ENCODE assay signal across 15 cellular contexts in the genomic region with DNA sequence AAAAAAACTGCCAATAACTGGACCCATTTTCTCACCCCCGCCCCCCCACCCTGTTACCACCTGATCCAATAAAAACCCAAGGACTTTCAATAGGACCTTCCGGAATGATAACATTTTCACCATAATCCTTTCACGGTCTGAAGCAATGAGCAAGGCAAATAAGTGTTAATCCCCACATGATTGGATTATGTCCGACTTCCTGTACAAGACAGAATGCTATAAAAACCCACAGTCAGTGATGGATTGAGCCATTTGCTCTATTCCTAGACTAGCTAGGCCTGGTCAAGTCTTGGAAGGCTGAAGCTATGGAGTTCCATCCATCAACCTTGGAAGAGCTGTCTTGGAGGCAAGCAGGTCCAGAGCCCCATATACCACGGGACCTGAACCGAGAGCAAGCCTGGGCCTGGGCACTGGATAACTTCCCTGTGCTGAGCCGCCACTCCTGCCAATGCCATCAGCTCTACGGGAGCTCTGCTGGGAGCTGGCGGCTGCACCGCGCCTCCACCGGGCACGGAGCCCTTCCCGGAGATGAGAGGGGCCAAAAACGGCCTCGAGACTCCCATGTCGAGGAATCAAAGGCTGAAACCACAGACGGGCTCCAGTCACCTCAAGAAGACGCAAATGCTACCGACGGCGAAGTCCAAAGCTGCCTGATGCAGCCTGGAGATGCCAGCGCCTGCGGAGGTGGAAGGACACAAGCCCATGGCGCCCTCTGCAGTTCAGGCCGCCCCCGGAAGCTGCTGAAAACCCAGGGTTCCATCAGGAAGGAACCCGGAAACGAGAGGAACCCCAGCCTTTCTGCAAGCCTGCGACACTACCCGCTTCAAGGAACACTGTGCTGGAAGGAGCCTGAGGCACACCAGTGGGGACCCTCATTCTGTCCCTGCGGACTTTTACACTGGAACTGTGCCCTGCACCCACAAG.
A peak's percentile ranks its signal among the peaks of the same experiment; 100 is the strongest.
DNase-seq lines count a peak whose midpoint lies in the region; ATAC-seq, FAIRE-seq and TF ChIP-seq lines count a peak whose summit lies in the region.
"Had no signal": no experiment of that assay in that cellular context is flagged by ENCODE, and none has a peak within 500 bp of the region (broad histone marks: within the 10 kb centered on the region; RNA-seq: fewer than 3 reads in every experiment).

No MANE protein-coding gene starts in this region.

- no peak overlapping the region for H3K23ac ChIP-seq in IMR-90 (ENCODE audit: low read depth, low read length)

- no peak overlapping the region for H2BK15ac ChIP-seq in IMR-90 (ENCODE audit: low read depth, low read length)

- no peak overlapping the region for H2BK5ac ChIP-seq in IMR-90 (ENCODE audit: low read depth, low read length, poor library complexity, severe bottlenecking)

- no peak overlapping the region for H2BK20ac ChIP-seq in IMR-90 (ENCODE audit: low read depth, low read length)

- H3K4me1 ChIP-seq in IMR-90 (ENCODE audit: control insufficient read depth, insufficient read depth, low read length) (no peaks in the 10 kb centered on the region), lower lobe of right lung (no peaks in the 10 kb centered on the region)
- H3K4me1 ChIP-seq: parathyroid adenoma had no signal

- TF ChIP-seq RAD21 in IMR-90 (IDR thresholded peaks at IDR 0.05; ENCODE audit: low read length) = peak; percentile 14; the same call in 1 of the 2 replicates

- H3K27ac Mint-ChIP-seq in activated naive CD4-positive, alpha-beta T cell treated with anti-CD3 and anti-CD28 coated beads for 36 hours = no peak overlapping the region
- H3K27ac Mint-ChIP-seq in type B pancreatic cell = no peak overlapping the region
- H3K27ac Mint-ChIP-seq: activated naive CD8-positive, alpha-beta T cell treated with anti-CD3 and anti-CD28 coated beads, Interleukin-2, amount 10 ng/mL, durations not matched to agents 7 days and 5 days had no signal

- no peak overlapping the region for H2BK120ac ChIP-seq in IMR-90 (ENCODE audit: low read depth, low read length)

- peak; percentile 23 for DNase-seq in activated naive CD4-positive, alpha-beta T cell treated with anti-CD3 and anti-CD28 coated beads for 36 hours
- no peak for DNase-seq in activated naive CD4-positive, alpha-beta T cell (lab: John Stamatoyannopoulos, UW)
- DNase-seq in IMR-90 (no peak), bronchial epithelial cell (ENCODE audit: low read depth) (no peak), lower lobe of right lung (no peak), type B pancreatic cell (ENCODE audit: extremely low spot score, unreplicated experiment) (no peak), frontal cortex (ENCODE audit: low spot score in 2 of 2) (no peak)
- DNase-seq in central memory CD4-positive, alpha-beta T cell = no peak
- DNase-seq: activated naive CD8-positive, alpha-beta T cell treated with anti-CD3 and anti-CD28 coated beads, Interleukin-2, amount 10 ng/mL, durations not matched to agents 7 days and 5 days; effector CD8-positive, alpha-beta T cell; midbrain; NCI-H2081; OCI-M1; T-helper 2 cell had no signal

- FAIRE-seq in bronchial epithelial cell (lab: Jason Lieb, UNC) (no peak), frontal cortex (lab: Jason Lieb, UNC) (no peak)

- CTCF ChIA-PET in activated naive CD4-positive, alpha-beta T cell treated with anti-CD3 and anti-CD28 coated beads for 36 hours (lab: Charles Lee) = interaction anchor here (0.7 to 2.1 kb wide), 5 partner anchors 12 to 62 kb away, joined by 3 to 9 read pairs (median 3); no protein-coding TSS in a partner anchor
- CTCF ChIA-PET in IMR-90 (lab: Yijun Ruan, JAX) = interaction anchor here (0.6 kb wide), 1 partner anchor 20 kb away, joined by 3 read pairs; no protein-coding TSS in a partner anchor

- WGBS in IMR-90 (ENCODE audit: extremely low coverage in 2 of 2, insufficient read length in 1 of 2), 2 experiments = 66% methylated on average over 27 of the region's 32 CpGs; no CpG with 5 or more reads in 1 of the 2 experiments

- no peak overlapping the region for H3K4ac ChIP-seq in IMR-90 (ENCODE audit: low read depth, low read length)

- H3K27me3 ChIP-seq in IMR-90 (ENCODE audit: control insufficient read depth, insufficient read depth, low read length) (no peaks in the 10 kb centered on the region), bronchial epithelial cell (ENCODE audit: control insufficient read depth, insufficient read depth, low read length) (no peaks in the 10 kb centered on the region), lower lobe of right lung (ENCODE audit: low read depth) (no peaks in the 10 kb centered on the region)

- no peak overlapping the region for H2AFZ ChIP-seq in IMR-90 (replicated peaks; ENCODE audit: low read length, poor library complexity)
- H2AFZ ChIP-seq: parathyroid adenoma had no signal

- no peak overlapping the region for H3K18ac ChIP-seq in IMR-90 (ENCODE audit: low read depth, low read length)

- no peak overlapping the region for H3K56ac ChIP-seq in IMR-90 (ENCODE audit: extremely low read depth, insufficient read depth, low read length)

- POLR2A ChIA-PET in IMR-90 (lab: Charles Lee; ENCODE audit: unreplicated experiment) = no interaction called here

- H3K36me3 Mint-ChIP-seq in activated naive CD4-positive, alpha-beta T cell treated with anti-CD3 and anti-CD28 coated beads for 36 hours (ENCODE audit: low read depth) = peaks cover 3% of the 10 kb centered on the region
- H3K36me3 Mint-ChIP-seq in type B pancreatic cell = no peaks in the 10 kb centered on the region

- H3K79me1 ChIP-seq in IMR-90 (ENCODE audit: low read depth in 1 of 2, low read length in 2 of 2) = no peaks in the 10 kb centered on the region

- in situ Hi-C loops in IMR-90 (cut with MboI; ENCODE audit: low sequenced_read_pairs) = no loop called here

- H3K9me1 ChIP-seq in IMR-90 (ENCODE audit: insufficient read depth, low read length) = no peaks in the 10 kb centered on the region

- no peak for TF ChIP-seq POLR2A in IMR-90 (IDR thresholded peaks at IDR 0.05; ENCODE audit: low read depth, low read length)

- no peak overlapping the region for H2AK9ac ChIP-seq in IMR-90 (replicated peaks; ENCODE audit: low read depth, low read length, poor library complexity)

- no peak overlapping the region for H3K9ac ChIP-seq in IMR-90 (ENCODE audit: low read depth, low read length)
- H3K9ac ChIP-seq: parathyroid adenoma had no signal

- H3K4me1 Mint-ChIP-seq in activated naive CD4-positive, alpha-beta T cell treated with anti-CD3 and anti-CD28 coated beads for 36 hours (ENCODE audit: low read depth) = peaks cover 5% of the 10 kb centered on the region
- no peaks in the 10 kb centered on the region for H3K4me1 Mint-ChIP-seq in type B pancreatic cell (ENCODE audit: unreplicated experiment)

- no peaks in the 10 kb centered on the region for H3K27me3 Mint-ChIP-seq in activated naive CD4-positive, alpha-beta T cell treated with anti-CD3 and anti-CD28 coated beads for 36 hours (ENCODE audit: low read depth)
- no peaks in the 10 kb centered on the region for H3K27me3 Mint-ChIP-seq in type B pancreatic cell
- H3K27me3 Mint-ChIP-seq: activated naive CD8-positive, alpha-beta T cell treated with anti-CD3 and anti-CD28 coated beads, Interleukin-2, amount 10 ng/mL, durations not matched to agents 7 days and 5 days had no signal

- TF ChIP-seq CTCF in IMR-90 (conservative IDR thresholded peaks at IDR 0.05; ENCODE audit: low read depth, low read length) = peak; percentile 11; the same call in 1 of the 2 replicates
- TF ChIP-seq CTCF in bronchial epithelial cell (IDR thresholded peaks at IDR 0.05; ENCODE audit: insufficient read depth, low read length, severe bottlenecking) = peak; percentile 13
- peak; percentile 15 for TF ChIP-seq CTCF in lower lobe of right lung (IDR thresholded peaks at IDR 0.05)
- no peak for TF ChIP-seq CTCF in type B pancreatic cell (conservative IDR thresholded peaks at IDR 0.05)

- ATAC-seq in IMR-90 (ENCODE audit: low read depth) = no peak
- no peak for ATAC-seq in lower lobe of right lung

- BruUV-seq in IMR-90 (replicated peaks; lab: Mats Ljungman, UMichigan) = no TSS peak

- no peak overlapping the region for H3K4me2 ChIP-seq in IMR-90 (ENCODE audit: low read depth, low read length)

- no peak overlapping the region for H4K91ac ChIP-seq in IMR-90 (ENCODE audit: insufficient read depth, low read depth, low read length)

- H3K36me3 ChIP-seq in IMR-90 (ENCODE audit: control insufficient read depth, insufficient read depth, low read length) (peaks cover 3% of the 10 kb centered on the region; the same call in 1 of the 2 replicates), bronchial epithelial cell (ENCODE audit: control insufficient read depth, insufficient read depth, low read length) (no peaks in the 10 kb centered on the region), lower lobe of right lung (no peaks in the 10 kb centered on the region)

- no peak overlapping the region for H3K14ac ChIP-seq in IMR-90 (replicated peaks; ENCODE audit: low read depth, low read length)

- dilution Hi-C loops in IMR-90 (cut with HindIII; ENCODE audit: low sequenced_read_pairs, unreplicated experiment) = no loop called here

- no peak overlapping the region for H4K8ac ChIP-seq in IMR-90 (ENCODE audit: low read depth in 2 of 2, low read length in 2 of 2)

- H3K4me3 ChIP-seq in IMR-90 (ENCODE audit: insufficient read depth, low read depth, low read length) (no peak overlapping the region), bronchial epithelial cell (ENCODE audit: low read depth, low read length) (no peak overlapping the region), lower lobe of right lung (no peak overlapping the region)

- H3K9me3 ChIP-seq in IMR-90 (ENCODE audit: control insufficient read depth, insufficient read depth, low read length) (no peaks in the 10 kb centered on the region), lower lobe of right lung (no peaks in the 10 kb centered on the region)

- H3K4me3 Mint-ChIP-seq in activated naive CD4-positive, alpha-beta T cell treated with anti-CD3 and anti-CD28 coated beads for 36 hours = no peak overlapping the region
- H3K4me3 Mint-ChIP-seq in type B pancreatic cell = no peak overlapping the region
- H3K4me3 Mint-ChIP-seq: activated naive CD8-positive, alpha-beta T cell treated with anti-CD3 and anti-CD28 coated beads, Interleukin-2, amount 10 ng/mL, durations not matched to agents 7 days and 5 days had no signal

- H4K5ac ChIP-seq in IMR-90 (ENCODE audit: low read depth, low read length) = no peak overlapping the region

- no peak overlapping the region for H2AK5ac ChIP-seq in IMR-90 (ENCODE audit: low read depth, low read length)

- no peaks in the 10 kb centered on the region for H3K9me3 Mint-ChIP-seq in activated naive CD4-positive, alpha-beta T cell treated with anti-CD3 and anti-CD28 coated beads for 36 hours
- no peaks in the 10 kb centered on the region for H3K9me3 Mint-ChIP-seq in type B pancreatic cell
- H3K9me3 Mint-ChIP-seq: activated naive CD8-positive, alpha-beta T cell treated with anti-CD3 and anti-CD28 coated beads, Interleukin-2, amount 10 ng/mL, durations not matched to agents 7 days and 5 days had no signal

- H4K20me1 ChIP-seq in IMR-90 (ENCODE audit: insufficient read depth, low read length) = no peaks in the 10 kb centered on the region

- H3K27ac ChIP-seq in IMR-90 (ENCODE audit: insufficient read depth, low read length) (no peak overlapping the region), lower lobe of right lung (no peak overlapping the region)
- H3K27ac ChIP-seq: parathyroid adenoma had no signal

- intact Hi-C loops in activated naive CD4-positive, alpha-beta T cell treated with anti-CD3 and anti-CD28 coated beads for 36 hours (cut with micrococcal nuclease) = no loop called here
- intact Hi-C loops in IMR-90 (cut with micrococcal nuclease) = no loop called here
- intact Hi-C loops in lower lobe of right lung (cut with DNase I) = no loop called here
